ENCODE assay signal across 9 cellular contexts in the genomic region with DNA sequence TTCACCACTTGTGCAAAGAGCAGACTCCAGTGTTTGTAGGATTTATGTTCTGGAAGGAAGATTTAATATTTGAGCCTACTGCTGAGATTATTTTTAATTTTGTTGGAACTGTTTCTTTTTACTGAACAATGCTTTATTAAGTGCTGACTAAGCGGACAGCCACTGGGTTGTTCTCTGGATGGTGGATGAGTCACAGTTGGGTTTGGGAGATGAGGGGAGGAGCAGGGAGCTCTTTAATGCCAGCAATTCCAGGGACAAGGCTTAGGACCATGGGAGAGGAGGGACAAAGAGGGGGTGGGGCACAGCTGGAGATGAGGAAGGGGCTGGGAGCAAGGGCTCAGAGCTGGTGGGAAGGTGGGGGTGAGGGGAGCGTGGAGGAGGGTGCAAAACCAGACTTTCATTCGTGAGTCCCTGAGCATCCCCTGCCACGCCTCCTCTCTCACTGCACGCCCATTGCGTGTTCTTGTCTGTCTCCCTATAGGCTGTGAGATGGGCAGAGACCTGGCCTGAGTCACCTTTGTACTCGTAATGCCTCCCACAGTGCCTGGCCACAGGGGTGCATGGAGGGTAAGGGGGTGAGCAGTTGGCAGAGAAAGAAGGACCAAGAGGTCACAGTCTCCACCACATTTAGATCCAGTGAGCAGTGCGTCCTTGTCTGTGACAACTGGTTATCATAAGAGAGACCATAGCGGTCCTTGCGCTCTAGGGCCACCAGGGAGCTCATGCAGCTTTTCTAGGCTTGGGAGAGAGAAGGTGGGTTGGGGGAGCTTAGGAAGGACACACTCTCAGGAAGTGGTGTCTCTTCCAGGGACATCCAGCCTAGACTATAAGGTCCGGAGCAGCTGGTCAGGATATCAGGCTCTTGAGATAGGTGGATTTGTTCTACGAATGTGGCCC. TPM values are rescaled to one million over a fixed set of nuclear protein-coding genes. Genes with fewer than 3 reads are reported as not detected.
DNase-seq lines count a peak whose midpoint lies in the region; ATAC-seq and TF ChIP-seq lines count a peak whose summit lies in the region.
"Had no signal": no experiment of that assay in that cellular context is flagged by ENCODE, and none has a peak within 500 bp of the region (broad histone marks: within the 10 kb centered on the region; RNA-seq: fewer than 3 reads in every experiment).

No MANE protein-coding gene starts in this region.

- H3K4me3 ChIP-seq in breast epithelium = no peak overlapping the region
- no peak overlapping the region for H3K4me3 ChIP-seq in choroid plexus epithelial cell (ENCODE audit: low read depth, low read length)
- H3K4me3 ChIP-seq in kidney epithelial cell (ENCODE audit: low read depth, low read length) = no peak overlapping the region
- no peak overlapping the region for H3K4me3 ChIP-seq in vagina

- BruUV-seq in MCF 10A (replicated peaks; lab: Mats Ljungman, UMichigan) = no TSS peak

- H3K9me3 Mint-ChIP-seq in MCF 10A (ENCODE audit: unreplicated experiment) = no peaks in the 10 kb centered on the region

- intact Hi-C loops in MCF 10A (cut with micrococcal nuclease) (no loop called here), breast epithelium (cut with DNase I; ENCODE audit: low total_unique reads) (no loop called here), vagina (cut with DNase I) (no loop called here), sciatic nerve (cut with DNase I) (no loop called here)

- no peaks in the 10 kb centered on the region for H3K27me3 Mint-ChIP-seq in MCF 10A (ENCODE audit: insufficient read depth, unreplicated experiment)

- H3K36me3 ChIP-seq in breast epithelium = no peaks in the 10 kb centered on the region
- no peaks in the 10 kb centered on the region for H3K36me3 ChIP-seq in kidney epithelial cell (ENCODE audit: control insufficient read depth, insufficient read depth, low read length)
- no peaks in the 10 kb centered on the region for H3K36me3 ChIP-seq in vagina

- DNase-seq in MCF 10A (ENCODE audit: unreplicated experiment) (peak; percentile 82), breast epithelium (ENCODE audit: low spot score in 2 of 2) (no peak), choroid plexus epithelial cell (ENCODE audit: low read depth) (peak; percentile 75), kidney epithelial cell (ENCODE audit: low read depth) (peak; percentile 47), vagina (ENCODE audit: extremely low spot score in 2 of 2) (peak; percentile 52 to 78), DMS79 treated with DMSO at 0.1 percent for 48 hours (lab: John Stamatoyannopoulos, UW) (no peak), GM13977 (ENCODE audit: low spot score) (no peak), sciatic nerve (ENCODE audit: low spot score) (no peak)
- DNase-seq: NCI-H1436 had no signal

- POLR2A ChIA-PET in MCF 10A (lab: Yijun Ruan, JAX) = interaction anchor here (0.9 to 5.8 kb wide), 12 partner anchors 8 to 258 kb away, joined by 3 to 64 read pairs (median 4); a partner anchor contains a TSS

- H3K27ac Mint-ChIP-seq in MCF 10A (ENCODE audit: low read depth, unreplicated experiment) = peak overlapping the region; percentile 74

- H3K4me1 ChIP-seq in breast epithelium = peaks cover 0 to 3% of the 10 kb centered on the region in 2 donors
- peaks cover 20% of the 10 kb centered on the region for H3K4me1 ChIP-seq in vagina

- no peak for ATAC-seq in sciatic nerve

- H3K4me3 Mint-ChIP-seq in MCF 10A (ENCODE audit: unreplicated experiment) = peak overlapping the region; percentile 40

- H3K36me3 Mint-ChIP-seq in MCF 10A (ENCODE audit: insufficient read depth, unreplicated experiment) = no peaks in the 10 kb centered on the region

- in situ Hi-C loops in GM13977 (cut with MboI; ENCODE audit: low pct_unique_long_range_greater_than_20kb, low sequenced_read_pairs, unreplicated experiment) = no loop called here

- H3K27me3 ChIP-seq in breast epithelium (peaks cover 0 to 4% of the 10 kb centered on the region in 2 donors), kidney epithelial cell (ENCODE audit: control insufficient read depth, insufficient read depth, low read length) (no peaks in the 10 kb centered on the region), vagina (no peaks in the 10 kb centered on the region)

- TF ChIP-seq POLR2A in breast epithelium (IDR thresholded peaks at IDR 0.05) = no peak
- TF ChIP-seq POLR2A in vagina (IDR thresholded peaks at IDR 0.05) = no peak

- H3K27ac ChIP-seq in breast epithelium (peak overlapping the region in 1 of 2 donors; percentile 55), vagina (peak overlapping the region; percentile 38)

- no peaks in the 10 kb centered on the region for H3K9me3 ChIP-seq in breast epithelium
- H3K9me3 ChIP-seq in vagina = no peaks in the 10 kb centered on the region

- CTCF ChIA-PET in MCF 10A (lab: Yijun Ruan, JAX) = interaction anchor here (0.6 to 12.6 kb wide), 11 partner anchors 11 to 1516 kb away, joined by 3 to 220 read pairs (median 4); no protein-coding TSS in a partner anchor

- TF ChIP-seq CTCF in MCF 10A (IDR thresholded peaks at IDR 0.05; ENCODE audit: unreplicated experiment) (no peak), breast epithelium (IDR thresholded peaks at IDR 0.05) (no peak), choroid plexus epithelial cell (conservative IDR thresholded peaks at IDR 0.05; ENCODE audit: low read depth, low read length) (no peak), kidney epithelial cell (IDR thresholded peaks at IDR 0.05; ENCODE audit: insufficient read depth, low read length, poor library complexity, severe bottlenecking) (no peak), vagina (IDR thresholded peaks at IDR 0.05) (no peak), GM13977 (IDR thresholded peaks at IDR 0.05; ENCODE audit: extremely low read depth, insufficient read depth, missing control alignments) (no peak)

- peaks cover 12% of the 10 kb centered on the region for H3K4me1 Mint-ChIP-seq in MCF 10A (ENCODE audit: insufficient read depth, unreplicated experiment)

RNA-seq across cellular contexts. Expression of a gene that starts 18.4 kb away (rescaled TPM):
- total RNA-seq in MCF 10A (2022) (4.2 and 4.7 TPM in 2 replicates), breast epithelium (1 to 10 TPM; 2.1 to 4.7 (median 4.6) TPM), kidney epithelial cell (11.6 TPM in 2 replicates), vagina (13.5 TPM), sciatic nerve (6.7 TPM)

RNA-seq across cellular contexts. Expression of a gene that starts 48.2 kb away (rescaled TPM):
- 24.2 and 26.5 TPM in 2 replicates for total RNA-seq in MCF 10A (2022)
- total RNA-seq in breast epithelium = 10 to 100 TPM; 11.2 to 16.7 (median 15.7) TPM
- total RNA-seq in kidney epithelial cell = 22.2 and 33.8 TPM in 2 replicates
- 11.3 TPM for total RNA-seq in vagina
- total RNA-seq in sciatic nerve = 58.5 TPM

Comparison
In these comparisons a context has a peak if more than half of its experiments do, and no peak if none do; other contexts are left out.
1. DNase-seq: peak in MCF 10A (single experiment), choroid plexus epithelial cell (single experiment), kidney epithelial cell (single experiment) and vagina (2 of 2); none in breast epithelium (0 of 2), DMS79 treated with DMSO at 0.1 percent for 48 hours (single experiment), GM13977 (single experiment) and sciatic nerve (single experiment).